In genomic region chr5:137461636-137462596, GRCh38 we compare ENCODE assay signal across 16 cellular contexts. TPM values are rescaled to one million over a fixed set of nuclear protein-coding genes. Genes with fewer than 3 reads are reported as not detected.
DNase-seq lines count a peak whose midpoint lies in the region; ATAC-seq and TF ChIP-seq lines count a peak whose summit lies in the region.
"Had no signal": no experiment of that assay in that cellular context is flagged by ENCODE, and none has a peak within 500 bp of the region (broad histone marks: within the 10 kb centered on the region; RNA-seq: fewer than 3 reads in every experiment).

No MANE protein-coding gene starts in this region.

- H3K27me3 Mint-ChIP-seq in activated T-cell treated with anti-CD3 and anti-CD28 coated beads, Interleukin-2, amount 50 U/mL, for 4 hours (ENCODE audit: low read depth): peaks cover 10% of the 10 kb centered on the region

- no peaks in the 10 kb centered on the region for H3K36me3 Mint-ChIP-seq in activated T-cell treated with anti-CD3 and anti-CD28 coated beads, Interleukin-2, amount 50 U/mL, for 4 hours (ENCODE audit: insufficient read depth)
- H3K36me3 Mint-ChIP-seq: mesothelial cell of epicardium had no signal

- DNase-seq in AG10803 (ENCODE audit: low read depth): no peak
- DNase-seq in H7: peak; percentile 29
- DNase-seq in kidney epithelial cell (ENCODE audit: low read depth): no peak
- no peak for DNase-seq in aorta
- DNase-seq in Karpas-422: no peak
- DNase-seq in activated T-cell treated with anti-CD3 and anti-CD28 coated beads, Interleukin-2, amount 50 U/mL, for 4 hours: no peak
- DNase-seq: activated T-cell treated with anti-CD3 and anti-CD28 coated beads for 4 hours; colonic mucosa; DMS79; esophagus squamous epithelium; NCI-H1930; stimulated activated CD4-positive, alpha-beta T cell treated with anti-CD3 and anti-CD28 coated beads, Interleukin-2, amount 100 ng/mL, for 48 hours had no signal

- WGBS in aorta, 2 donors: 68 to 70% methylated on average over 9 of the region's 9 CpGs

- ATAC-seq in aorta (ENCODE audit: low FRiP score): no peak
- no peak for ATAC-seq in GM21786 (IDR thresholded peaks at IDR 0.05; ENCODE audit: unreplicated experiment)
- ATAC-seq in activated T-cell treated with anti-CD3 and anti-CD28 coated beads, Interleukin-2, amount 50 U/mL, for 4 hours: no peak
- ATAC-seq: activated CD4-positive, CD25-positive, alpha-beta regulatory T cell treated with anti-CD3 and anti-CD28 coated beads, Interleukin-2, amount 50 U/mL, for 24 hours had no signal

- no peaks in the 10 kb centered on the region for H4K20me1 ChIP-seq in Karpas-422 (ENCODE audit: insufficient read depth, low read depth, low read length)

- H3K4me3 ChIP-seq in AG10803 (ENCODE audit: low read length): no peak overlapping the region
- H3K4me3 ChIP-seq in H7 (ENCODE audit: insufficient read depth, low read depth, low read length): no peak overlapping the region
- no peak overlapping the region for H3K4me3 ChIP-seq in WI38 (ENCODE audit: low read depth, low read length)
- H3K4me3 ChIP-seq in kidney epithelial cell (ENCODE audit: low read depth, low read length): no peak overlapping the region
- no peak overlapping the region for H3K4me3 ChIP-seq in aorta (ENCODE audit: low read length in 2 of 2)
- no peak overlapping the region for H3K4me3 ChIP-seq in Karpas-422 (ENCODE audit: low read length)
- H3K4me3 ChIP-seq: colonic mucosa, esophagus squamous epithelium had no signal

- no peak overlapping the region for H3K4me3 Mint-ChIP-seq in activated T-cell treated with anti-CD3 and anti-CD28 coated beads, Interleukin-2, amount 50 U/mL, for 4 hours
- H3K4me3 Mint-ChIP-seq: mesothelial cell of epicardium had no signal

- H3K9ac ChIP-seq in Karpas-422 (ENCODE audit: low read length): no peak overlapping the region

- no peaks in the 10 kb centered on the region for H3K4me1 ChIP-seq in aorta (ENCODE audit: control insufficient read depth in 1 of 2, insufficient read depth in 2 of 2, low read length in 2 of 2)
- no peaks in the 10 kb centered on the region for H3K4me1 ChIP-seq in Karpas-422 (ENCODE audit: low read length)
- H3K4me1 ChIP-seq: colonic mucosa, esophagus squamous epithelium had no signal

- H3K9me3 ChIP-seq in aorta (ENCODE audit: control insufficient read depth, low read length) (no peaks in the 10 kb centered on the region), Karpas-422 (ENCODE audit: low read length) (no peaks in the 10 kb centered on the region)
- H3K9me3 ChIP-seq: colonic mucosa, esophagus squamous epithelium had no signal

- H3K9me2 ChIP-seq in Karpas-422 (replicated peaks; ENCODE audit: insufficient read depth, low read length): no peaks in the 10 kb centered on the region

- peaks cover 2% of the 10 kb centered on the region for H3K9me3 Mint-ChIP-seq in activated T-cell treated with anti-CD3 and anti-CD28 coated beads, Interleukin-2, amount 50 U/mL, for 4 hours
- H3K9me3 Mint-ChIP-seq: mesothelial cell of epicardium had no signal

- no peak overlapping the region for H3K27ac ChIP-seq in aorta (ENCODE audit: low read depth in 1 of 2, low read length in 2 of 2)
- no peak overlapping the region for H3K27ac ChIP-seq in Karpas-422 (ENCODE audit: low read length)
- H3K27ac ChIP-seq: colonic mucosa, esophagus squamous epithelium had no signal

- intact Hi-C loops in aorta (cut with DNase I): no loop called here

- H3K27me3 ChIP-seq in H7 (ENCODE audit: control insufficient read depth, insufficient read depth, low read length) (no peaks in the 10 kb centered on the region; the same call in 1 of the 2 replicates), kidney epithelial cell (ENCODE audit: control insufficient read depth, insufficient read depth, low read length) (no peaks in the 10 kb centered on the region), aorta (ENCODE audit: control insufficient read depth in 1 of 2, insufficient read depth in 2 of 2, low read length in 1 of 2) (no peaks in the 10 kb centered on the region), Karpas-422 (ENCODE audit: low read length) (no peaks in the 10 kb centered on the region)
- H3K27me3 ChIP-seq: colonic mucosa, esophagus squamous epithelium had no signal

- TF ChIP-seq CTCF in AG10803 (conservative IDR thresholded peaks at IDR 0.05; ENCODE audit: low read length): peak; percentile 21; the same call in 1 of the 2 replicates
- 0 out of 2 replicates have a peak, but pooled peaks have one; percentile 8 for TF ChIP-seq CTCF in WI38 (IDR thresholded peaks at IDR 0.05; ENCODE audit: low read depth, low read length)
- peak; percentile 9 for TF ChIP-seq CTCF in kidney epithelial cell (IDR thresholded peaks at IDR 0.05; ENCODE audit: insufficient read depth, low read length, poor library complexity, severe bottlenecking)

- no peaks in the 10 kb centered on the region for H3K79me2 ChIP-seq in Karpas-422 (ENCODE audit: low read length)

- no peaks in the 10 kb centered on the region for H3K36me3 ChIP-seq in H7 (replicated peaks; ENCODE audit: control insufficient read depth, insufficient read depth, low read length)
- H3K36me3 ChIP-seq in kidney epithelial cell (ENCODE audit: control insufficient read depth, insufficient read depth, low read length): no peaks in the 10 kb centered on the region
- no peaks in the 10 kb centered on the region for H3K36me3 ChIP-seq in aorta (ENCODE audit: control insufficient read depth in 1 of 2, insufficient read depth in 2 of 2, low read length in 1 of 2)
- no peaks in the 10 kb centered on the region for H3K36me3 ChIP-seq in Karpas-422 (ENCODE audit: insufficient read depth, low read length)
- H3K36me3 ChIP-seq: colonic mucosa, esophagus squamous epithelium had no signal

- no peaks in the 10 kb centered on the region for H3K4me1 Mint-ChIP-seq in activated T-cell treated with anti-CD3 and anti-CD28 coated beads, Interleukin-2, amount 50 U/mL, for 4 hours (ENCODE audit: low read depth)
- H3K4me1 Mint-ChIP-seq: mesothelial cell of epicardium had no signal

- H2AFZ ChIP-seq in Karpas-422 (ENCODE audit: low read length): no peak overlapping the region

- H3K4me2 ChIP-seq in Karpas-422 (ENCODE audit: low read depth, low read length, poor library complexity, severe bottlenecking): no peak overlapping the region

RNA-seq across cellular contexts. Expression of gene SPOCK1, which starts 37.2 kb away (rescaled TPM):
- 1.4 and 4.6 TPM in 2 replicates for total RNA-seq in H7 (2014; rRNA removed; shearing (Covaris generic))
- total RNA-seq in kidney epithelial cell (13.1 and 20.1 TPM in 2 replicates), aorta (10 to 100 TPM; 48.5 to 67.8 TPM)
- polyA plus RNA-seq in aorta: 1 to 10 TPM; 4.5 to 5.4 TPM
- 0.54 and 1.0 TPM in 2 replicates for total RNA-seq in Karpas-422 (2014; rRNA removed; shearing (Covaris generic); ENCODE audit: low replicate concordance)
- not detected for total RNA-seq in activated T-cell treated with anti-CD3 and anti-CD28 coated beads, Interleukin-2, amount 50 U/mL, for 4 hours
